Comparison of ENCODE assay signal across 7 cellular contexts in the genomic region with DNA sequence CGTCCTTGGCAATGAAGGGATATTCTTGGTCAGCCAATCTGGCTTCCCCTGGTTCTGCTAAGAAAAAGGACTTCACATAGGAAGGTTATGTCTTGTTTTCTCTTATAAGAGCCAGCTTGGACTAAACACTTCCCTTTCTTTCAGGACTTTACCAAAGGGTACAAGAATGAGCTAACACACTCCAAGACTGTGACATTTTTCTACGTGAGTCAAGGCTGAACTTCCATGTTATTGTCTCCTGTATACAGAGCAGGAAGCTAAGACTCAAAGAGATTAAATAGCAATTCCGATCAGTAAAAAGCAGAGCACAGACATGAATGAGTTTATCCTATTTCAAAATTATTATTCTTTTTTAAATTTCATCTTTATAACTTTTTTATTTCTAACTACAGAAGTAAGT.
"Had no signal": no experiment of that assay in that cellular context is flagged by ENCODE, and none has a peak within 500 bp of the region (broad histone marks: within the 10 kb centered on the region; RNA-seq: fewer than 3 reads in every experiment).

No MANE protein-coding gene starts in this region.

- H3K27ac Mint-ChIP-seq: GM23338, H9 had no signal

- DNase-seq: H9, HCEC 1CT, IMR-90 had no signal

- ATAC-seq: GM23338 had no signal

- H3K4me3 Mint-ChIP-seq: GM23338, H9 had no signal

- FAIRE-seq: H1, H54, HTR-8/SVneo had no signal

- H3K9me3 Mint-ChIP-seq: GM23338, H9 had no signal
